In the genomic region with DNA sequence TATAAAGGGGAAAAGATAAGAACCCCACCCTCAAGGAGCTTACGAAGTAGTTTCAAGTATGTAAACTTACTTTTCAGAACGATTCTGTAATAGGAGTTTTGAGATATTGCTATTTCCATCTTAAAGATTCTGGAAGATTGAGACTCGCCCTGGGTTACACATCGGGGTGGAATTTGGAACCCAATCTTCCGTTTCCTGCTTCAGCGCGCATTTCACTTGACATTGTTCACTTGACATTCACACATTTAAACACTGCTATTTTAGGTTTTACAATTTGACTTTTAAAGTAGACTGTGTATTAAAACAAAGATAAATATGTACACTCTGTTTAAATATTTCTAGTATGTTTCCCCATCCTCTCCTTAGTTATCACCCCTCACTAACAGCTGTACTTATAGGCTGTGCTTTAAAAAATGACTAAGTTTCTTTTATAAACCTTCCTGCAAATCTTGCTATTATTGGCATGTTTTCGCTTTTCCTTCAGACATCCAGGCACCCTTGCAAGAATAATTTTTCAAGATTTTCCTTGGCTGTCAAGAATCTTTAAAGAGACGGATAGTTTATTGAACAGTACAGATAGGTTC, we compare ENCODE assay signal across 3 cellular contexts. TPM values are rescaled to one million over a fixed set of nuclear protein-coding genes. Genes with fewer than 3 reads are reported as not detected.
"Had no signal": no experiment of that assay in that cellular context is flagged by ENCODE, and none has a peak within 500 bp of the region (broad histone marks: within the 10 kb centered on the region; RNA-seq: fewer than 3 reads in every experiment).

No MANE protein-coding gene starts in this region.

RNA-seq across cellular contexts. Expression of a gene that starts 22.2 kb away (rescaled TPM):
- total RNA-seq: HT-29, PC-9, RPMI7951 had no signal

RNA-seq across cellular contexts. Expression of a gene that starts 55.0 kb away (rescaled TPM):
- total RNA-seq: HT-29 had no signal
